Comparison of ENCODE assay signal across 9 cellular contexts in the genomic region with DNA sequence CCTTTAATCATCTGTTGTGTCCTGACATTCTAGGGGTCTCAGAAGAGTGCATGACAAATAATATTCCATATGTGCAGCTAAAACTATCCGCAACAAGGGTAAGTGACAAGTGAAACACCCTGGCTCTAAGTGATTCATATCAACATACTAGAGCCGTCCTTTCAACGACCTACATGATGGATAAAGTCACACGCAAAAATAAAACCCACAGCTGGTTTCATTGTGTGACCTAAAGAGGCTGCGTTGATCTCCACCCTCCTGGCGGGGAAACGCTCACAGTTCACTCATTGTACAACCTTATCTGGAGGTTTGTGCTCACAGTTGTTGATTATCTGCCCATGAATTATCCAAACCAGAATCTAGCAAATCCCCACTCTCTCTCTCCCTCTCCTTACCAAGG.
"Had no signal": no experiment of that assay in that cellular context is flagged by ENCODE, and none has a peak within 500 bp of the region (broad histone marks: within the 10 kb centered on the region; RNA-seq: fewer than 3 reads in every experiment).

No MANE protein-coding gene starts in this region.

- H3K9me3 ChIP-seq: HAP-1 had no signal

- H3K9ac ChIP-seq: GM23248 had no signal

- H3K4me3 ChIP-seq: GM23248, HAP-1 had no signal

- H2AFZ ChIP-seq: GM23248 had no signal

- H3K36me3 ChIP-seq: HAP-1 had no signal

- DNase-seq: GM23248, GOT3, H7, HFFc6, KBM-7 had no signal

- ATAC-seq: HCT116, HepG2 had no signal

- H3K4me1 ChIP-seq: HAP-1 had no signal

- H3K27ac ChIP-seq: GM23248, HL-60 had no signal
